In genomic region chr3:128486692-128487537, GRCh38 we compare ENCODE assay signal across 8 cellular contexts. TPM values are rescaled to one million over a fixed set of nuclear protein-coding genes. Genes with fewer than 3 reads are reported as not detected.
A peak's percentile ranks its signal among the peaks of the same experiment; 100 is the strongest.
DNase-seq lines count a peak whose midpoint lies in the region; ATAC-seq, FAIRE-seq and TF ChIP-seq lines count a peak whose summit lies in the region.

No MANE protein-coding gene starts in this region.

- H3K36me3 Mint-ChIP-seq in activated CD8-positive, alpha-beta T cell treated with anti-CD3 and anti-CD28 coated beads, Interleukin-2, amount 10 ng/mL, durations not matched to agents 7 days and 5 days (ENCODE audit: low read depth), result no peaks in the 10 kb centered on the region

- CTCF ChIA-PET in A549 (lab: Yijun Ruan, JAX), result interaction anchor here (0.5 to 6.1 kb wide), 4 partner anchors 9 to 1124 kb away, joined by 3 to 27 read pairs (median 4); no protein-coding TSS in a partner anchor
- CTCF ChIA-PET in activated CD8-positive, alpha-beta T cell treated with anti-CD3 and anti-CD28 coated beads, Interleukin-2, amount 10 ng/mL, durations not matched to agents 7 days and 5 days (lab: Charles Lee), result no interaction called here

- DNase-seq in A549 (ENCODE audit: low read depth in 1 of 2, low spot score in 1 of 2) (peak in 1 of 2 experiments; percentile 22), GM06990 (ENCODE audit: extremely low read depth, insufficient read length) (no peak), Right ventricle myocardium superior (peak; percentile 51), foreskin melanocyte (no peak), cortex of kidney (lab: John Stamatoyannopoulos, UW) (no peak)
- DNase-seq in activated CD8-positive, alpha-beta T cell treated with anti-CD3 and anti-CD28 coated beads, Interleukin-2, amount 10 ng/mL, durations not matched to agents 7 days and 5 days, result no peak

- peak; percentile 41 to 56 for ATAC-seq in A549
- ATAC-seq in activated CD8-positive, alpha-beta T cell treated with anti-CD3 and anti-CD28 coated beads, Interleukin-2, amount 10 ng/mL, durations not matched to agents 7 days and 5 days, result peak; percentile 9
- ATAC-seq in Right ventricle myocardium superior (ENCODE audit: poor library complexity), result peak; percentile 16
- no peak for ATAC-seq in HG03025 (IDR thresholded peaks at IDR 0.05; ENCODE audit: low FRiP score, unreplicated experiment)

- no peaks in the 10 kb centered on the region for H3K36me3 ChIP-seq in GM06990 (ENCODE audit: control insufficient read depth, insufficient read depth, low read length)
- H3K36me3 ChIP-seq in rectal smooth muscle tissue (ENCODE audit: control insufficient read depth, insufficient read depth, low read length), result no peaks in the 10 kb centered on the region

- TF ChIP-seq POLR2A in A549 (IDR thresholded peaks at IDR 0.05; ENCODE audit: low read length), result no peak

- TF ChIP-seq EP300 in A549 (IDR thresholded peaks at IDR 0.05), result no peak

- H3K27ac Mint-ChIP-seq in activated CD8-positive, alpha-beta T cell treated with anti-CD3 and anti-CD28 coated beads, Interleukin-2, amount 10 ng/mL, durations not matched to agents 7 days and 5 days, result no peak overlapping the region

- TF ChIP-seq CTCF in A549 (IDR thresholded peaks at IDR 0.05) (no peak), GM06990 (IDR thresholded peaks at IDR 0.05; ENCODE audit: insufficient read depth, low read length, poor library complexity, severe bottlenecking) (no peak)

- peak overlapping the region; percentile 99 for H3K4me2 ChIP-seq in A549

- H3K9me3 ChIP-seq in A549, result no peaks in the 10 kb centered on the region

- FAIRE-seq in A549 (lab: Jason Lieb, UNC), result no peak

- H3K4me1 ChIP-seq in A549 (peaks cover 17% of the 10 kb centered on the region; the same call in 2 of the 3 replicates), rectal smooth muscle tissue (ENCODE audit: control insufficient read depth, insufficient read depth, low read length) (peaks cover 8% of the 10 kb centered on the region)

- 0% methylated on average over 2 of the region's 75 CpGs for WGBS in A549 (ENCODE audit: missing lambda C conversion rate)

- intact Hi-C loops in Right ventricle myocardium superior (cut with DNase I), result loop anchor here (10.0 kb wide), 1 partner anchor 88 kb away; no protein-coding TSS in a partner anchor

- H3K27ac ChIP-seq in A549 (peak overlapping the region; percentile 66 to 84), rectal smooth muscle tissue (ENCODE audit: low read depth, low read length) (no peak overlapping the region)

- H3K27me3 Mint-ChIP-seq in activated CD8-positive, alpha-beta T cell treated with anti-CD3 and anti-CD28 coated beads, Interleukin-2, amount 10 ng/mL, durations not matched to agents 7 days and 5 days (ENCODE audit: low read depth), result peaks cover 83% of the 10 kb centered on the region

- H3K9me3 Mint-ChIP-seq in activated CD8-positive, alpha-beta T cell treated with anti-CD3 and anti-CD28 coated beads, Interleukin-2, amount 10 ng/mL, durations not matched to agents 7 days and 5 days (ENCODE audit: insufficient read depth), result no peaks in the 10 kb centered on the region

- peak overlapping the region; percentile 84 for H3K4me3 ChIP-seq in A549
- peak overlapping the region; percentile 60 for H3K4me3 ChIP-seq in GM06990 (replicated peaks; ENCODE audit: low read depth, low read length)
- H3K4me3 ChIP-seq in rectal smooth muscle tissue (ENCODE audit: low read length), result peak overlapping the region; percentile 72

- peak overlapping the region; percentile 69 for H3K4me3 Mint-ChIP-seq in activated CD8-positive, alpha-beta T cell treated with anti-CD3 and anti-CD28 coated beads, Interleukin-2, amount 10 ng/mL, durations not matched to agents 7 days and 5 days

- H3K4me1 Mint-ChIP-seq in activated CD8-positive, alpha-beta T cell treated with anti-CD3 and anti-CD28 coated beads, Interleukin-2, amount 10 ng/mL, durations not matched to agents 7 days and 5 days (ENCODE audit: low read depth), result peaks cover 28% of the 10 kb centered on the region

- no peak overlapping the region for H3K9ac ChIP-seq in rectal smooth muscle tissue (ENCODE audit: low read length)

- TF ChIP-seq RAD21 in A549 (conservative IDR thresholded peaks at IDR 0.05 in 1 of 2, IDR thresholded peaks at IDR 0.05 in 1 of 2), result no peak

- POLR2A ChIA-PET in A549 (lab: Yijun Ruan, JAX), result no interaction called here
- POLR2A ChIA-PET in activated CD8-positive, alpha-beta T cell treated with anti-CD3 and anti-CD28 coated beads, Interleukin-2, amount 10 ng/mL, durations not matched to agents 7 days and 5 days (lab: Charles Lee), result no interaction called here

- peaks cover 6% of the 10 kb centered on the region for H3K27me3 ChIP-seq in GM06990 (replicated peaks; ENCODE audit: control insufficient read depth, insufficient read depth, low read length)
- peaks cover 83% of the 10 kb centered on the region for H3K27me3 ChIP-seq in rectal smooth muscle tissue (ENCODE audit: control insufficient read depth, insufficient read depth, low read length)

TF ChIP-seq in A549, 52 proteins besides CTCF, POLR2A, EP300 and RAD21 (continues in another document):
- no peak for TF ChIP-seq HMGXB4 (CRISPR knock-in tag; IDR thresholded peaks at IDR 0.05; ENCODE audit: borderline replicate concordance)
- TF ChIP-seq RFX5 (IDR thresholded peaks at IDR 0.05), result no peak
- no peak for TF ChIP-seq SREBF2 (IDR thresholded peaks at IDR 0.05)
- TF ChIP-seq ELK1 (IDR thresholded peaks at IDR 0.05; ENCODE audit: low read depth, low read length), result no peak
- no peak for TF ChIP-seq FOSB (CRISPR knock-in tag; IDR thresholded peaks at IDR 0.05)
- TF ChIP-seq HOXB5 (CRISPR knock-in tag; IDR thresholded peaks at IDR 0.05), result no peak
- TF ChIP-seq GATA3 (IDR thresholded peaks at IDR 0.05; ENCODE audit: borderline replicate concordance), result no peak
- TF ChIP-seq JUNB (IDR thresholded peaks at IDR 0.05), result no peak
- no peak for TF ChIP-seq SMC3 (IDR thresholded peaks at IDR 0.05)
- no peak for TF ChIP-seq ZFP36 (IDR thresholded peaks at IDR 0.05; ENCODE audit: borderline replicate concordance, partially characterized antibody)
- TF ChIP-seq JUN (IDR thresholded peaks at IDR 0.05), result no peak

RNA-seq across cellular contexts. Expression of gene GATA2, which starts 6.1 kb away (rescaled TPM):
- polyA plus RNA-seq in A549 (2011; rRNA removed), result 0.68 and 1.2 TPM in 2 replicates
- 2.8 and 4.1 TPM in 2 replicates for polyA plus RNA-seq in A549 (2012; cell fraction: cytosol; rRNA removed)
- polyA plus RNA-seq in A549 (2012; cell fraction: nucleus; rRNA removed), result 5.0 and 5.4 TPM in 2 replicates
- polyA plus RNA-seq in A549 (2017; fragmentation: RNase III; extraction: RNeasy Plus Mini Kit Qiagen cat#74134 plus additional on column Dnase treatment), result 3.9 to 4.9 TPM (median 4.5 TPM) in 3 replicates
- 0.58 and 0.99 TPM in 2 replicates for polyA minus RNA-seq in A549 (2011; rRNA and poly(A)+ RNA removed)
- total RNA-seq in activated CD8-positive, alpha-beta T cell treated with anti-CD3 and anti-CD28 coated beads, Interleukin-2, amount 10 ng/mL, durations not matched to agents 7 days and 5 days, result not detected
- 8.3 TPM for total RNA-seq in Right ventricle myocardium superior

RNA-seq across cellular contexts. Expression of gene DNAJB8, which starts 20.2 kb away (rescaled TPM):
- polyA plus RNA-seq in A549 (2011; rRNA removed) (not detected in 2 replicates), A549 (2017; fragmentation: RNase III; extraction: RNeasy Plus Mini Kit Qiagen cat#74134 plus additional on column Dnase treatment) (not detected in 3 replicates)
- polyA plus RNA-seq in A549 (2012; cell fraction: cytosol; rRNA removed), result not detected in 2 replicates
- polyA plus RNA-seq in A549 (2012; cell fraction: nucleus; rRNA removed), result not detected in 2 replicates
- not detected in 2 replicates for polyA minus RNA-seq in A549 (2011; rRNA and poly(A)+ RNA removed)
- not detected for total RNA-seq in activated CD8-positive, alpha-beta T cell treated with anti-CD3 and anti-CD28 coated beads, Interleukin-2, amount 10 ng/mL, durations not matched to agents 7 days and 5 days
- total RNA-seq in Right ventricle myocardium superior, result not detected
